Comparison of ENCODE assay signal across 7 cellular contexts in the genomic region with DNA sequence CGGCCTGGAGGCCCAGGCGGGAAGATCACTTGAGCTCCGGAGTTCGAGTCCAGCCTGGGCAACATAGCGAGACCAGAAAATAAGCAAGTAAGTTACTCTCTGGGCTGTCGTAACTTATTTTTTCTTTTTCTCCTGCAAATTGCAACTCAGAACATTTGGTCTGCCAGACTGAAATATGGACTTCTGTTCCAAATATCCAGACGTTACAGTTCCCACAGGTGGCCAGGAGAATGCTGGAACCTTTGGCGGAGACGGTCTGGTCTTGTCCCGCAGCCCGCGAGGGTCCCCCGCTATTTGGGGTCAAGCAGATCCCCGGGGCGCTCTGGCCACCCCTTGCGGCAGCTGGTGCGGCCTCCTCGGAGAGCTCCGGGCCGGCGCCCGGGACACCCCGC. TPM values are rescaled to one million over a fixed set of nuclear protein-coding genes. Genes with fewer than 3 reads are reported as not detected.
DNase-seq lines count a peak whose midpoint lies in the region; ATAC-seq, FAIRE-seq and TF ChIP-seq lines count a peak whose summit lies in the region.

No MANE protein-coding gene starts in this region.

- peaks cover 60% of the 10 kb centered on the region for H3K27me3 Mint-ChIP-seq in activated naive CD8-positive, alpha-beta T cell treated with anti-CD3 and anti-CD28 coated beads, Interleukin-2, amount 10 ng/mL, durations not matched to agents 7 days and 5 days

- no peak for ATAC-seq in activated naive CD8-positive, alpha-beta T cell treated with anti-CD3 and anti-CD28 coated beads, Interleukin-2, amount 10 ng/mL, durations not matched to agents 7 days and 5 days (ENCODE audit: low read depth)
- no peak for ATAC-seq in GM19397 (IDR thresholded peaks at IDR 0.05; ENCODE audit: unreplicated experiment)

- peaks cover 9% of the 10 kb centered on the region; the same call in 1 of the 2 replicates for H3K4me1 ChIP-seq in HUES6 (ENCODE audit: control insufficient read depth, insufficient read depth, low read length)
- H3K4me1 ChIP-seq in keratinocyte (ENCODE audit: control insufficient read depth, extremely low read depth, insufficient read depth, low read length): peaks cover 3% of the 10 kb centered on the region
- peaks cover 9% of the 10 kb centered on the region for H3K4me1 ChIP-seq in stomach smooth muscle (ENCODE audit: control insufficient read depth, insufficient read depth, low read length)

- no peaks in the 10 kb centered on the region for H3K36me3 Mint-ChIP-seq in activated naive CD8-positive, alpha-beta T cell treated with anti-CD3 and anti-CD28 coated beads, Interleukin-2, amount 10 ng/mL, durations not matched to agents 7 days and 5 days

- no peak for FAIRE-seq in keratinocyte (lab: Jason Lieb, UNC)

- POLR2A ChIA-PET in activated naive CD8-positive, alpha-beta T cell treated with anti-CD3 and anti-CD28 coated beads, Interleukin-2, amount 10 ng/mL, durations not matched to agents 7 days and 5 days (lab: Charles Lee): interaction anchor here (1.3 kb wide), 1 partner anchor 44 kb away, joined by 4 read pairs; a partner anchor contains a TSS

- H3K4me2 ChIP-seq in keratinocyte (ENCODE audit: control insufficient read depth, extremely low read depth, insufficient read depth, low read depth, low read length): peak overlapping the region; percentile 83

- peak overlapping the region; percentile 71 for H3K9ac ChIP-seq in HUES6 (ENCODE audit: low read length)
- peak overlapping the region; percentile 59 for H3K9ac ChIP-seq in keratinocyte (ENCODE audit: control insufficient read depth, extremely low read depth, insufficient read depth, low read length)
- peak overlapping the region; percentile 75 to 82 for H3K9ac ChIP-seq in stomach smooth muscle (ENCODE audit: low read length in 2 of 2)

- peak overlapping the region; percentile 41 for H2AFZ ChIP-seq in keratinocyte (ENCODE audit: control insufficient read depth, low read length)

- H3K27ac Mint-ChIP-seq in activated naive CD8-positive, alpha-beta T cell treated with anti-CD3 and anti-CD28 coated beads, Interleukin-2, amount 10 ng/mL, durations not matched to agents 7 days and 5 days: no peak overlapping the region

- H3K27ac ChIP-seq in HUES6 (ENCODE audit: low read depth, low read length): peak overlapping the region; percentile 55; the same call in 1 of the 2 replicates
- no peak overlapping the region for H3K27ac ChIP-seq in keratinocyte (ENCODE audit: control insufficient read depth, insufficient read depth, low read length)
- H3K27ac ChIP-seq in stomach smooth muscle (ENCODE audit: low read length): no peak overlapping the region

- H3K9me1 ChIP-seq in keratinocyte (ENCODE audit: control insufficient read depth, extremely low read depth, insufficient read depth, low read length): no peaks in the 10 kb centered on the region

- H3K9me3 Mint-ChIP-seq in activated naive CD8-positive, alpha-beta T cell treated with anti-CD3 and anti-CD28 coated beads, Interleukin-2, amount 10 ng/mL, durations not matched to agents 7 days and 5 days: no peaks in the 10 kb centered on the region

- no peaks in the 10 kb centered on the region for H3K9me3 ChIP-seq in HUES6 (ENCODE audit: control insufficient read depth, insufficient read depth, low read depth, low read length)
- H3K9me3 ChIP-seq in keratinocyte (ENCODE audit: control insufficient read depth, low read depth, low read length): no peaks in the 10 kb centered on the region
- no peaks in the 10 kb centered on the region for H3K9me3 ChIP-seq in stomach smooth muscle (ENCODE audit: control insufficient read depth in 2 of 2, low read length in 2 of 2)

- no peak for TF ChIP-seq CTCF in keratinocyte (optimal IDR thresholded peaks at IDR 0.05 in 1 of 3, IDR thresholded peaks at IDR 0.05 in 1 of 3, conservative IDR thresholded peaks at IDR 0.05 in 1 of 3; ENCODE audit: extremely low read depth in 1 of 3, insufficient read depth in 2 of 3, low read length in 3 of 3)

- no peaks in the 10 kb centered on the region for H3K27me3 ChIP-seq in HUES6 (ENCODE audit: control insufficient read depth, insufficient read depth, low read length)
- H3K27me3 ChIP-seq in keratinocyte (ENCODE audit: control insufficient read depth, extremely low read depth, insufficient read depth, low read length): no peaks in the 10 kb centered on the region
- H3K27me3 ChIP-seq in stomach smooth muscle (ENCODE audit: control insufficient read depth in 1 of 2, insufficient read depth in 2 of 2, low read length in 2 of 2): peaks cover 0 to 2% of the 10 kb centered on the region in 2 donors

- H3K79me2 ChIP-seq in keratinocyte (ENCODE audit: control insufficient read depth, insufficient read depth, low read length): no peaks in the 10 kb centered on the region

- H3K4me3 Mint-ChIP-seq in activated naive CD8-positive, alpha-beta T cell treated with anti-CD3 and anti-CD28 coated beads, Interleukin-2, amount 10 ng/mL, durations not matched to agents 7 days and 5 days: peak overlapping the region; percentile 50

- peaks cover 5% of the 10 kb centered on the region for H3K4me1 Mint-ChIP-seq in activated naive CD8-positive, alpha-beta T cell treated with anti-CD3 and anti-CD28 coated beads, Interleukin-2, amount 10 ng/mL, durations not matched to agents 7 days and 5 days

- dilution Hi-C loops in keratinocyte (cut with MboI; ENCODE audit: extremely low pct_ligation_motif_present, low sequenced_read_pairs): no loop called here

- H3K4me3 ChIP-seq in HUES6 (ENCODE audit: low read depth, low read length) (peak overlapping the region; percentile 80), keratinocyte (ENCODE audit: control insufficient read depth in 2 of 3, extremely low read depth in 1 of 3, insufficient read depth in 2 of 3, low read depth in 1 of 3, low read length in 3 of 3) (peak overlapping the region; percentile 43 to 66 (median 62)), stomach smooth muscle (ENCODE audit: low read length in 2 of 2) (peak overlapping the region; percentile 74 to 78)

- no peaks in the 10 kb centered on the region for H4K20me1 ChIP-seq in keratinocyte (ENCODE audit: control insufficient read depth, extremely low read depth, insufficient read depth, low read length)

- no peak for DNase-seq in activated naive CD8-positive, alpha-beta T cell treated with anti-CD3 and anti-CD28 coated beads, Interleukin-2, amount 10 ng/mL, durations not matched to agents 7 days and 5 days
- DNase-seq in keratinocyte (ENCODE audit: low read depth, low spot score) (no peak), iPS-NIHi7 (ENCODE audit: extremely low spot score) (no peak)
- DNase-seq in effector CD8-positive, alpha-beta T cell (lab: John Stamatoyannopoulos, UW): no peak

- H3K36me3 ChIP-seq in HUES6 (ENCODE audit: control insufficient read depth, insufficient read depth, low read length): no peaks in the 10 kb centered on the region
- peaks cover 0 to 5% of the 10 kb centered on the region in 2 experiments for H3K36me3 ChIP-seq in keratinocyte (ENCODE audit: control insufficient read depth in 2 of 2, extremely low read depth in 1 of 2, insufficient read depth in 2 of 2, low read length in 2 of 2)
- no peaks in the 10 kb centered on the region for H3K36me3 ChIP-seq in stomach smooth muscle (ENCODE audit: control insufficient read depth in 2 of 2, insufficient read depth in 2 of 2, low read length in 2 of 2)

RNA-seq across cellular contexts. Expression of a gene that starts 0.5 kb away (rescaled TPM):
- total RNA-seq in activated naive CD8-positive, alpha-beta T cell treated with anti-CD3 and anti-CD28 coated beads, Interleukin-2, amount 10 ng/mL, durations not matched to agents 7 days and 5 days: 1 to 10 TPM in 1 of 2 experiments, under 1 TPM in 1; 0.68 to 1.0 TPM
- 2.6 to 4.4 TPM (median 2.9 TPM) in 3 replicates for polyA plus RNA-seq in keratinocyte
- 3.1 TPM for polyA plus RNA-seq in keratinocyte (2011; ENCODE audit: low read depth)
- polyA plus RNA-seq in keratinocyte (2011; cell fraction: cytosol; rRNA removed): 0.75 and 1.4 TPM in 2 replicates
- 13.4 and 16.7 TPM in 2 replicates for polyA plus RNA-seq in keratinocyte (2011; cell fraction: nucleus; rRNA removed)
- 1.6 and 5.2 TPM in 2 replicates for polyA plus RNA-seq in keratinocyte (2012; ENCODE audit: low replicate concordance)
- 2.7 to 7.4 TPM (median 4.1 TPM) in 3 replicates for polyA minus RNA-seq in keratinocyte
- polyA minus RNA-seq in keratinocyte (2011; cell fraction: cytosol; rRNA and poly(A)+ RNA removed): not detected
- polyA minus RNA-seq in keratinocyte (2011; cell fraction: nucleus; rRNA and poly(A)+ RNA removed): 6.0 and 6.5 TPM in 2 replicates

RNA-seq across cellular contexts. Expression of a gene that starts 44.1 kb away (rescaled TPM):
- total RNA-seq in activated naive CD8-positive, alpha-beta T cell treated with anti-CD3 and anti-CD28 coated beads, Interleukin-2, amount 10 ng/mL, durations not matched to agents 7 days and 5 days: 10 to 100 TPM; 20.0 to 20.9 TPM
- 1.0 to 1.7 TPM (median 1.5 TPM) in 3 replicates for polyA plus RNA-seq in keratinocyte
- 0.26 TPM for polyA plus RNA-seq in keratinocyte (2011; ENCODE audit: low read depth)
- 1.5 and 1.9 TPM in 2 replicates for polyA plus RNA-seq in keratinocyte (2011; cell fraction: cytosol; rRNA removed)
- polyA plus RNA-seq in keratinocyte (2011; cell fraction: nucleus; rRNA removed): 2.3 and 2.5 TPM in 2 replicates
- 1.9 and 2.0 TPM in 2 replicates for polyA plus RNA-seq in keratinocyte (2012; ENCODE audit: low replicate concordance)
- polyA minus RNA-seq in keratinocyte: 1.9 to 7.4 TPM (median 2.8 TPM) in 3 replicates
- polyA minus RNA-seq in keratinocyte (2011; cell fraction: cytosol; rRNA and poly(A)+ RNA removed): 3.8 TPM
- 1.5 and 3.4 TPM in 2 replicates for polyA minus RNA-seq in keratinocyte (2011; cell fraction: nucleus; rRNA and poly(A)+ RNA removed)
